6 cellular contexts compared by ENCODE assay signal in the genomic region with DNA sequence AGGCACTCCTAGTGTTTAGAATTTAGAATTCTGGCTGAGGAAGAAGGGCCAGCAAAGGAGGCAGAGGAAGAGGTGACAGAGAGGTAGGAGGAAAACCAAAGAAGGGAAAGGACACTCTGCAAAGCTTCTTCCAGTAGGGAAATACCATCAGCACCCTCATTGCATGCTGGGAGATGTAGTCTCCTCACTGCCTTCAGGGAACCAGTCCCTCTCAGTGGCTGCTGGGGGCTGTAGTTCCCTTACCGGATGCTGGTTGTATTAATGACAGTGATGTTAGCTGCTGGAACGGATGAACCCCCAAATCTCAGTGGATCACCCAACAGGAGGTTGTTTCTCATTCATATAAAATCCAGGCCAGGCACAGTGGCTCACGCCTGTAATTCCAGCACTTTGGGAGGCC.
DNase-seq lines count a peak whose midpoint lies in the region; ATAC-seq and TF ChIP-seq lines count a peak whose summit lies in the region.

No MANE protein-coding gene starts in this region.

- peaks cover 7% of the 10 kb centered on the region for H3K36me3 Mint-ChIP-seq in effector memory CD8-positive, alpha-beta T cell (ENCODE audit: insufficient read depth)

- no peak overlapping the region for H3K4me3 Mint-ChIP-seq in effector memory CD8-positive, alpha-beta T cell

- ATAC-seq in effector memory CD8-positive, alpha-beta T cell (replicated peaks): peak; percentile 70
- no peak for ATAC-seq in HG03469 (IDR thresholded peaks at IDR 0.05; ENCODE audit: unreplicated experiment)

- TF ChIP-seq CTCF in GM20000 (IDR thresholded peaks at IDR 0.05; ENCODE audit: extremely low read depth, missing control alignments): no peak

- H3K4me1 Mint-ChIP-seq in effector memory CD8-positive, alpha-beta T cell (ENCODE audit: low read depth in 2 of 2): peaks cover 6 to 27% of the 10 kb centered on the region in 2 donors

- peaks cover 20 to 22% of the 10 kb centered on the region in 2 donors for H3K27me3 Mint-ChIP-seq in effector memory CD8-positive, alpha-beta T cell

- peak; percentile 76 for DNase-seq in Ammon's horn (ENCODE audit: low spot score)
- DNase-seq in GM20000 (ENCODE audit: low spot score): peak; percentile 91
- DNase-seq in OCI-M1 (lab: John Stamatoyannopoulos, UW): peak; percentile 81
- DNase-seq in effector memory CD8-positive, alpha-beta T cell: peak; percentile 44 to 61 (median 46)
- DNase-seq in stimulated activated CD4-positive, alpha-beta T cell treated with anti-CD3 and anti-CD28 coated beads, Interleukin-4, amount 100 ng/mL, for 1 hour: peak; percentile 38

- peaks cover 0 to 5% of the 10 kb centered on the region in 2 donors for H3K9me3 Mint-ChIP-seq in effector memory CD8-positive, alpha-beta T cell

- peak overlapping the region in 1 of 2 donors; percentile 33 for H3K27ac Mint-ChIP-seq in effector memory CD8-positive, alpha-beta T cell

Comparison
In these comparisons a context has a peak if more than half of its experiments do, and no peak if none do; other contexts are left out.
1. DNase-seq: peak in every context shown above with its lines; median percentile 91 in GM20000; 81 in OCI-M1; 76 in Ammon's horn; 46 in effector memory CD8-positive, alpha-beta T cell; 38 in stimulated activated CD4-positive, alpha-beta T cell treated with anti-CD3 and anti-CD28 coated beads, Interleukin-4, amount 100 ng/mL, for 1 hour.